In the genomic region with DNA sequence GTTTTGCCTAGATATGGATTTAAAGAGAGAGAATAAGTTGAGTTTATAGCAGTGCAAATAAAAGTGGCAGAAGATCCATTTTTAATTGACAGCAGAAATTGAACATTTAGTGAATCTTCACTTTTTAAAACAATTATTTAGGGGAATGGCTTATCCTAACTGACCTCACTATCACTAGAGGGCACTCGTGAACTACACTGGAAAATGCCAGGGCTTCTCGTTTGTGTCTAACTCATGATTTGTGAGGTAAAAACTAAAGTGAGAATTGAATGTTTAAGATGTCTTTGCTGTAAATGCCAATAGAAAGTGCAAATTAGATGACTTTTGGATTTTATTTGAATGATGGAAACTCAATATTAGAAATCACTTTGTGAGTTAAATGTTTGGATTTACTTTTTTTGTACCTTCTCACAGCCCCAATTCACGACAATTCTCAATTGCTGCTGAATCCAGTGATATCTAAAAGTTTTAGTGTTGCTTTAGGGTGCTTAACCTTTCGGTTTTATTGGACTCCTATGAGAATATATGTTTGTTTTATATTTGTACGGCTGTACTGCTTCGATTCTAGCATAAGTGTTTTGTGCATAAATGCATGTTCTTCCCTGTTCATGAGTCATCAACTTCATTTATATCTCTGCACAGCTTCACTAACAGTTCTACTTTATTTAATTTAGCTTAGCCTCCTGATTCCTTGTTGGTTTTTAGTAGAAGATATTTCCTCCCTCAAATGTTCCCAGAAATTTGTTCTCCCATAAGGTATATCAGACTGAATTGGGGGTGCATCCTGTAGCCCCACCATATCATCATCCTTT, we compare ENCODE assay signal across 8 cellular contexts.
DNase-seq lines count a peak whose midpoint lies in the region; ATAC-seq and TF ChIP-seq lines count a peak whose summit lies in the region.

No MANE protein-coding gene starts in this region.

- no peaks in the 10 kb centered on the region for H3K9me3 ChIP-seq in lower lobe of right lung

- H3K36me3 Mint-ChIP-seq in stimulated activated effector memory CD8-positive, alpha-beta T cell treated with anti-CD3 and anti-CD28 coated beads, Interleukin-12 subunit alpha, Interleukin-12 subunit beta, amount 100 ng/mL, for 72 hours: no peaks in the 10 kb centered on the region

- peak; percentile 49 for DNase-seq in H4 (ENCODE audit: low spot score)
- DNase-seq in NCI-H748 treated with DMSO at 0.1 percent for 48 hours (lab: John Stamatoyannopoulos, UW): peak; percentile 2
- peak; percentile 60 for DNase-seq in cerebellar cortex (ENCODE audit: low spot score)
- DNase-seq in lower lobe of right lung: no peak
- no peak for DNase-seq in stimulated activated effector memory CD8-positive, alpha-beta T cell treated with anti-CD3 and anti-CD28 coated beads, Interleukin-12 subunit alpha, Interleukin-12 subunit beta, amount 100 ng/mL, for 72 hours (ENCODE audit: low spot score in 2 of 2)

- no peaks in the 10 kb centered on the region for H3K36me3 ChIP-seq in lower lobe of right lung

- H3K4me3 Mint-ChIP-seq in stimulated activated effector memory CD8-positive, alpha-beta T cell treated with anti-CD3 and anti-CD28 coated beads, Interleukin-12 subunit alpha, Interleukin-12 subunit beta, amount 100 ng/mL, for 72 hours: no peak overlapping the region

- H3K27ac Mint-ChIP-seq in stimulated activated effector memory CD8-positive, alpha-beta T cell treated with anti-CD3 and anti-CD28 coated beads, Interleukin-12 subunit alpha, Interleukin-12 subunit beta, amount 100 ng/mL, for 72 hours: no peak overlapping the region

- peaks cover 2% of the 10 kb centered on the region for H3K9me3 Mint-ChIP-seq in stimulated activated effector memory CD8-positive, alpha-beta T cell treated with anti-CD3 and anti-CD28 coated beads, Interleukin-12 subunit alpha, Interleukin-12 subunit beta, amount 100 ng/mL, for 72 hours

- intact Hi-C loops in lower lobe of right lung (cut with DNase I): loop anchor here (10.0 kb wide), 1 partner anchor 541 kb away; no protein-coding TSS in a partner anchor

- no peaks in the 10 kb centered on the region for H3K27me3 ChIP-seq in lower lobe of right lung (ENCODE audit: low read depth)

- TF ChIP-seq CTCF in C4-2B (conservative IDR thresholded peaks at IDR 0.05): peak; percentile 95
- TF ChIP-seq CTCF in lower lobe of right lung (IDR thresholded peaks at IDR 0.05): peak; percentile 58

- no peaks in the 10 kb centered on the region for H3K4me1 ChIP-seq in lower lobe of right lung

- ATAC-seq in lower lobe of right lung (peak in 1 of 2 donors; percentile 69), HG02973 (IDR thresholded peaks at IDR 0.05; ENCODE audit: unreplicated experiment) (no peak), GM18517 (IDR thresholded peaks at IDR 0.05; ENCODE audit: unreplicated experiment) (no peak)
- no peak for ATAC-seq in stimulated activated effector memory CD8-positive, alpha-beta T cell treated with anti-CD3 and anti-CD28 coated beads, Interleukin-12 subunit alpha, Interleukin-12 subunit beta, amount 100 ng/mL, for 72 hours

- H3K4me3 ChIP-seq in lower lobe of right lung: no peak overlapping the region

- H3K4me1 Mint-ChIP-seq in stimulated activated effector memory CD8-positive, alpha-beta T cell treated with anti-CD3 and anti-CD28 coated beads, Interleukin-12 subunit alpha, Interleukin-12 subunit beta, amount 100 ng/mL, for 72 hours: no peaks in the 10 kb centered on the region

- H3K27ac ChIP-seq in C4-2B: no peak overlapping the region
- no peak overlapping the region for H3K27ac ChIP-seq in lower lobe of right lung

Comparison
In these comparisons a context has a peak if more than half of its experiments do, and no peak if none do; other contexts are left out.
1. DNase-seq: peak in H4 (single experiment), NCI-H748 treated with DMSO at 0.1 percent for 48 hours (single experiment) and cerebellar cortex (single experiment); none in lower lobe of right lung (single experiment) and stimulated activated effector memory CD8-positive, alpha-beta T cell treated with anti-CD3 and anti-CD28 coated beads, Interleukin-12 subunit alpha, Interleukin-12 subunit beta, amount 100 ng/mL, for 72 hours (0 of 2).